1 cellular context compared by ENCODE assay signal in the genomic region with DNA sequence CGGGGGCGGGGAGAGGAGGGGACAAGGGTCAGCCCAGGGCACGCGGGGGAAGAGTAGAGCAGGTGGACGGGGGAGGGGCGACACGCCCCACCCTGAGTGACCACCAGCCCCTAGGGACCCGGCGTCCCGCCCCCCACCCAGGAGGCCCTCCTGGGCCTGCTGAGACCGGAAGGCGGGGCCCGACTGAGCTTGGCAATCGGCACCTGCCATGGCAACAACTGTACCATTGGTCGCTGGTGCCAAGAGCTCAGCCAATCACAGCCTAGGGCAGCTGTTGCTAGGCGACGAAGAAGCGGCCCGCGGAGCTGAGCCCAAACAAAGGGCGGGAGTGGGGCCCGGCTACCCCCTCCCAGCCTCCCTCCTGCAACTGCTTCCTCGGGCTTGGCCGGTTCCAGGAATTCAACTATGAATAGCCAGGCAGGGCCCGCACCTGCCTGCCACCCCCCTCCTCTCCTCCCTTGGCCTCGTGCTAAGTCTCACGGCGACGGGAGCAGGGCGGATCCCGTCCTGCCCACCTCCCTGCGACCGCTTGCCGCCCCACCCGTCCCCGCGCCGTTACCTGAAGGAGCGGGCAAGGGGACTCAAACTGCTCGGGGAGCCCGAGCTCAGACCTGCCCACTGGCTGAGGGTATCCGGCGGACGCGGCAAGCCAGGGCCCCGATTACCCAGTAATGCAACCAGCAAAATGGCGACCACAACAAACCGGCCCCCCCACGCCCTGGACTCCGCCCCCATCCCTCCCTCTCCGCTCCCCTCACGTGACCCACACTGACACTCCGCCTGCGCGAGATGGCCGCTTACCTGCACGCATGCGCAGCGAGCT.
TF ChIP-seq lines count a peak whose summit lies in the region.

A gene (minus strand): TSS at position 699 of the 823 bp plus-strand sequence. CDS start 2,295 bp downstream, outside the sequence.

TF ChIP-seq in SK-N-SH treated with all-trans-retinoic acid at 6 μM for 48 hours, 23 proteins besides CTCF, POLR2A, EP300 and RAD21 (continued from another document):
- TF ChIP-seq, protein P1, sequence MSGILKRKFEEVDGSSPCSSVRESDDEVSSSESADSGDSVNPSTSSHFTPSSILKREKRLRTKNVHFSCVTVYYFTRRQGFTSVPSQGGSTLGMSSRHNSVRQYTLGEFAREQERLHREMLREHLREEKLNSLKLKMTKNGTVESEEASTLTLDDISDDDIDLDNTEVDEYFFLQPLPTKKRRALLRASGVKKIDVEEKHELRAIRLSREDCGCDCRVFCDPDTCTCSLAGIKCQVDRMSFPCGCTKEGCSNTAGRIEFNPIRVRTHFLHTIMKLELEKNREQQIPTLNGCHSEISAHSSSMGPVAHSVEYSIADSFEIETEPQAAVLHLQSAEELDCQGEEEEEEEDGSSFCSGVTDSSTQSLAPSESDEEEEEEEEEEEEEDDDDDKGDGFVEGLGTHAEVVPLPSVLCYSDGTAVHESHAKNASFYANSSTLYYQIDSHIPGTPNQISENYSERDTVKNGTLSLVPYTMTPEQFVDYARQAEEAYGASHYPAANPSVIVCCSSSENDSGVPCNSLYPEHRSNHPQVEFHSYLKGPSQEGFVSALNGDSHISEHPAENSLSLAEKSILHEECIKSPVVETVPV (CRISPR knock-in tag; IDR thresholded peaks at IDR 0.05), result no peak
- no peak for TF ChIP-seq ESRRG (CRISPR knock-in tag; IDR thresholded peaks at IDR 0.05)
- TF ChIP-seq, protein P2, sequence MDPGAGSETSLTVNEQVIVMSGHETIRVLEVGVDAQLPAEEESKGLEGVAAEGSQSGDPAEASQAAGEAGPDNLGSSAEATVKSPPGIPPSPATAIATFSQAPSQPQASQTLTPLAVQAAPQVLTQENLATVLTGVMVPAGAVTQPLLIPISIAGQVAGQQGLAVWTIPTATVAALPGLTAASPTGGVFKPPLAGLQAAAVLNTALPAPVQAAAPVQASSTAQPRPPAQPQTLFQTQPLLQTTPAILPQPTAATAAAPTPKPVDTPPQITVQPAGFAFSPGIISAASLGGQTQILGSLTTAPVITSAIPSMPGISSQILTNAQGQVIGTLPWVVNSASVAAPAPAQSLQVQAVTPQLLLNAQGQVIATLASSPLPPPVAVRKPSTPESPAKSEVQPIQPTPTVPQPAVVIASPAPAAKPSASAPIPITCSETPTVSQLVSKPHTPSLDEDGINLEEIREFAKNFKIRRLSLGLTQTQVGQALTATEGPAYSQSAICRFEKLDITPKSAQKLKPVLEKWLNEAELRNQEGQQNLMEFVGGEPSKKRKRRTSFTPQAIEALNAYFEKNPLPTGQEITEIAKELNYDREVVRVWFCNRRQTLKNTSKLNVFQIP (CRISPR knock-in tag; IDR thresholded peaks at IDR 0.05; ENCODE audit: borderline replicate concordance, low read depth), result no peak
- TF ChIP-seq ZC3H10 (CRISPR knock-in tag; IDR thresholded peaks at IDR 0.05), result no peak
- no peak for TF ChIP-seq CSDC2 (CRISPR knock-in tag; IDR thresholded peaks at IDR 0.05)
- TF ChIP-seq ZFP30 (CRISPR knock-in tag; IDR thresholded peaks at IDR 0.05), result no peak
- TF ChIP-seq, protein P3, sequence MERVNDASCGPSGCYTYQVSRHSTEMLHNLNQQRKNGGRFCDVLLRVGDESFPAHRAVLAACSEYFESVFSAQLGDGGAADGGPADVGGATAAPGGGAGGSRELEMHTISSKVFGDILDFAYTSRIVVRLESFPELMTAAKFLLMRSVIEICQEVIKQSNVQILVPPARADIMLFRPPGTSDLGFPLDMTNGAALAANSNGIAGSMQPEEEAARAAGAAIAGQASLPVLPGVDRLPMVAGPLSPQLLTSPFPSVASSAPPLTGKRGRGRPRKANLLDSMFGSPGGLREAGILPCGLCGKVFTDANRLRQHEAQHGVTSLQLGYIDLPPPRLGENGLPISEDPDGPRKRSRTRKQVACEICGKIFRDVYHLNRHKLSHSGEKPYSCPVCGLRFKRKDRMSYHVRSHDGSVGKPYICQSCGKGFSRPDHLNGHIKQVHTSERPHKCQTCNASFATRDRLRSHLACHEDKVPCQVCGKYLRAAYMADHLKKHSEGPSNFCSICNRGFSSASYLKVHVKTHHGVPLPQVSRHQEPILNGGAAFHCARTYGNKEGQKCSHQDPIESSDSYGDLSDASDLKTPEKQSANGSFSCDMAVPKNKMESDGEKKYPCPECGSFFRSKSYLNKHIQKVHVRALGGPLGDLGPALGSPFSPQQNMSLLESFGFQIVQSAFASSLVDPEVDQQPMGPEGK (CRISPR knock-in tag; IDR thresholded peaks at IDR 0.05; ENCODE audit: borderline replicate concordance), result peak; percentile 75; the same call in 1 of the 2 replicates
- peak; percentile 76; the same call in 1 of the 2 replicates for TF ChIP-seq GLIS3 (CRISPR knock-in tag; IDR thresholded peaks at IDR 0.05)
- TF ChIP-seq ZNF565 (CRISPR knock-in tag; conservative IDR thresholded peaks at IDR 0.05; ENCODE audit: low read depth), result no peak
